Comparison of ENCODE assay signal across 8 cellular contexts in genomic region chr16:3023415-3023668, GRCh38. TPM values are rescaled to one million over a fixed set of nuclear protein-coding genes. Genes with fewer than 3 reads are reported as not detected.
A peak's percentile ranks its signal among the peaks of the same experiment; 100 is the strongest.
DNase-seq lines count a peak whose midpoint lies in the region; ATAC-seq and TF ChIP-seq lines count a peak whose summit lies in the region.

No MANE protein-coding gene starts in this region.

- H3K4me1 Mint-ChIP-seq in CD14-positive monocyte, result peaks cover 56% of the 10 kb centered on the region
- H3K4me1 Mint-ChIP-seq in activated B cell treated with CpG ODN at 0.5 μM for 24 hours, result peaks cover 47% of the 10 kb centered on the region

- H3K4me3 Mint-ChIP-seq in CD14-positive monocyte (peak overlapping the region; percentile 88 to 96), activated B cell treated with CpG ODN at 0.5 μM for 24 hours (peak overlapping the region; percentile 92)

- H3K27ac Mint-ChIP-seq in CD14-positive monocyte (peak overlapping the region; percentile 87 to 99 (median 94)), activated B cell treated with CpG ODN at 0.5 μM for 24 hours (peak overlapping the region; percentile 99)

- H3K27me3 Mint-ChIP-seq in CD14-positive monocyte (ENCODE audit: low read depth in 3 of 3) (peaks cover 15 to 20% (median 16%) of the 10 kb centered on the region in 3 donors), activated B cell treated with CpG ODN at 0.5 μM for 24 hours (no peaks in the 10 kb centered on the region)

- peaks cover 27% of the 10 kb centered on the region for H3K36me3 ChIP-seq in fibroblast of lung (ENCODE audit: control insufficient read depth, insufficient read depth, low read length)
- H3K36me3 ChIP-seq in osteoblast (ENCODE audit: insufficient read depth, low read length), result peaks cover 24% of the 10 kb centered on the region

- intact Hi-C loops in CD14-positive monocyte (cut with micrococcal nuclease) (loop anchor here (2.0 to 10.0 kb wide), 5 partner anchors 17 to 1249 kb away; partner anchors contain the start of genes ELOB (in 1 of the 2), PAQR4 (in 1 of the 2) and TFAP4 (in 1 of the 2)), activated B cell treated with CpG ODN at 0.5 μM for 24 hours (cut with micrococcal nuclease) (loop anchor here (5.0 kb wide), 3 partner anchors 74 to 116 kb away; partner anchors contain the start of gene ZSCAN10)

- no peak for TF ChIP-seq CTCF in CD14-positive monocyte (IDR thresholded peaks at IDR 0.05)
- TF ChIP-seq CTCF in activated B cell treated with CpG ODN at 0.5 μM for 24 hours (IDR thresholded peaks at IDR 0.05), result no peak
- no peak for TF ChIP-seq CTCF in fibroblast of lung (conservative IDR thresholded peaks at IDR 0.05 in 1 of 2, IDR thresholded peaks at IDR 0.05 in 1 of 2; ENCODE audit: low read depth in 1 of 2, low read length in 2 of 2)
- no peak for TF ChIP-seq CTCF in osteoblast (IDR thresholded peaks at IDR 0.05; ENCODE audit: extremely low read depth, low read depth, low read length)

- H4K20me1 ChIP-seq in fibroblast of lung (ENCODE audit: control insufficient read depth, extremely low read depth, insufficient read depth, low read length), result no peaks in the 10 kb centered on the region
- peaks cover 34% of the 10 kb centered on the region for H4K20me1 ChIP-seq in osteoblast (ENCODE audit: insufficient read depth, low read length)

- no peaks in the 10 kb centered on the region for H3K27me3 ChIP-seq in fibroblast of lung (ENCODE audit: control insufficient read depth, insufficient read depth, low read length)
- H3K27me3 ChIP-seq in osteoblast (ENCODE audit: insufficient read depth, low read length), result peaks cover under 1% of the 10 kb centered on the region

- POLR2A ChIA-PET in activated B cell treated with CpG ODN at 0.5 μM for 24 hours (lab: Charles Lee), result interaction anchor here (1.6 to 3.9 kb wide), 5 partner anchors 8 to 112 kb away, joined by 4 to 40 read pairs (median 8); partner anchors contain the start of genes ZNF213 and ZSCAN10

- DNase-seq in CD14-positive monocyte (ENCODE audit: low spot score), result no peak
- DNase-seq in HS-5 (ENCODE audit: low read depth), result peak; percentile 72
- DNase-seq in activated B cell treated with CpG ODN at 0.5 μM for 24 hours, result no peak
- DNase-seq in fibroblast of lung (ENCODE audit: low read depth in 2 of 2), result peak in 1 of 2 donors; percentile 56
- DNase-seq in osteoblast (ENCODE audit: insufficient read length, low spot score, missing footprints), result peak; percentile 94
- DNase-seq in Kasumi-1 (lab: John Stamatoyannopoulos, UW), result no peak

- H3K9ac ChIP-seq in fibroblast of lung (ENCODE audit: insufficient read depth, low read length), result peak overlapping the region; percentile 78

- CTCF ChIA-PET in activated B cell treated with CpG ODN at 0.5 μM for 24 hours (lab: Charles Lee), result interaction anchor here (0.6 to 1.8 kb wide), 4 partner anchors 8 to 21 kb away, joined by 3 to 8 read pairs (median 4); no protein-coding TSS in a partner anchor

- H3K79me2 ChIP-seq in fibroblast of lung (ENCODE audit: control insufficient read depth, insufficient read depth, low read length) (peaks cover 2% of the 10 kb centered on the region), osteoblast (ENCODE audit: insufficient read depth, low read length) (no peaks in the 10 kb centered on the region)

- H3K27ac ChIP-seq in fibroblast of lung (ENCODE audit: insufficient read depth, low read length) (peak overlapping the region; percentile 99), osteoblast (ENCODE audit: low read depth, low read length) (peak overlapping the region; percentile 98)

- ATAC-seq in activated B cell treated with CpG ODN at 0.5 μM for 24 hours (ENCODE audit: low read depth), result no peak
- ATAC-seq in GM19328 (IDR thresholded peaks at IDR 0.05; ENCODE audit: unreplicated experiment), result no peak
- ATAC-seq in HG03469 (IDR thresholded peaks at IDR 0.05; ENCODE audit: unreplicated experiment), result no peak

- H2AFZ ChIP-seq in fibroblast of lung (ENCODE audit: low read length), result no peak overlapping the region
- H2AFZ ChIP-seq in osteoblast (ENCODE audit: low read length), result no peak overlapping the region

- H3K4me3 ChIP-seq in fibroblast of lung (replicated peaks in 1 of 4; ENCODE audit: control extremely low read depth in 1 of 4, insufficient read depth in 1 of 4, low read depth in 3 of 4, low read length in 4 of 4), result peak overlapping the region; percentile 51 to 100 (median 82)
- H3K4me3 ChIP-seq in osteoblast (ENCODE audit: insufficient read depth, low read length), result peak overlapping the region; percentile 94

- peaks cover 7% of the 10 kb centered on the region for H3K4me1 ChIP-seq in fibroblast of lung (ENCODE audit: control insufficient read depth, extremely low read depth, insufficient read depth, low read length)
- H3K4me1 ChIP-seq in osteoblast (ENCODE audit: insufficient read depth, low read length), result peaks cover 20% of the 10 kb centered on the region

- H3K36me3 Mint-ChIP-seq in CD14-positive monocyte (peaks cover 18 to 24% of the 10 kb centered on the region in 2 donors), activated B cell treated with CpG ODN at 0.5 μM for 24 hours (ENCODE audit: low read depth) (peaks cover 21% of the 10 kb centered on the region)

- H3K4me2 ChIP-seq in fibroblast of lung (ENCODE audit: extremely low read depth, insufficient read depth, low read length) (peak overlapping the region; percentile 99), osteoblast (ENCODE audit: insufficient read depth, low read length) (peak overlapping the region; percentile 96)

- no peaks in the 10 kb centered on the region for H3K9me3 ChIP-seq in fibroblast of lung (ENCODE audit: control insufficient read depth, insufficient read depth, low read depth, low read length)
- no peaks in the 10 kb centered on the region for H3K9me3 ChIP-seq in osteoblast (ENCODE audit: low read depth, low read length)

- peaks cover 0 to 8% (median 0%) of the 10 kb centered on the region in 7 donors for H3K9me3 Mint-ChIP-seq in CD14-positive monocyte
- H3K9me3 Mint-ChIP-seq in activated B cell treated with CpG ODN at 0.5 μM for 24 hours, result no peaks in the 10 kb centered on the region

RNA-seq across cellular contexts. Expression of gene HCFC1R1, which starts 0.4 kb away (rescaled TPM):
- polyA plus RNA-seq in CD14-positive monocyte (10 to 100 TPM; 16.7 to 19.9 TPM), fibroblast of lung (44.9 and 58.0 TPM in 2 replicates)
- total RNA-seq in activated B cell treated with CpG ODN at 0.5 μM for 24 hours (17.7 and 20.4 TPM in 2 replicates), fibroblast of lung (36.0 and 75.5 TPM in 2 replicates), osteoblast (20.3 and 21.2 TPM in 2 replicates)
- polyA plus RNA-seq in fibroblast of lung (2012), result 219 and 305 TPM in 2 replicates
- 66.1 and 106 TPM in 2 replicates for polyA minus RNA-seq in fibroblast of lung (ENCODE audit: low replicate concordance)

RNA-seq across cellular contexts. Expression of gene THOC6, which starts 0.5 kb away (rescaled TPM):
- polyA plus RNA-seq in CD14-positive monocyte (10 to 100 TPM; 42.4 to 57.7 TPM), fibroblast of lung (17.6 and 19.7 TPM in 2 replicates)
- total RNA-seq in activated B cell treated with CpG ODN at 0.5 μM for 24 hours (45.8 and 47.1 TPM in 2 replicates), fibroblast of lung (25.4 and 26.6 TPM in 2 replicates), osteoblast (21.8 and 23.5 TPM in 2 replicates)
- 23.8 and 28.3 TPM in 2 replicates for polyA plus RNA-seq in fibroblast of lung (2012)
- 35.4 and 45.0 TPM in 2 replicates for polyA minus RNA-seq in fibroblast of lung (ENCODE audit: low replicate concordance)

RNA-seq across cellular contexts. Expression of gene TNFRSF12A, which starts 3.2 kb away (rescaled TPM):
- polyA plus RNA-seq in CD14-positive monocyte, result 1 to 10 TPM; 2.9 to 6.2 TPM
- total RNA-seq in activated B cell treated with CpG ODN at 0.5 μM for 24 hours, result 0.47 and 1.0 TPM in 2 replicates
- total RNA-seq in fibroblast of lung, result 159 and 196 TPM in 2 replicates
- 80.7 and 110 TPM in 2 replicates for polyA plus RNA-seq in fibroblast of lung
- 155 and 264 TPM in 2 replicates for polyA plus RNA-seq in fibroblast of lung (2012)
- polyA minus RNA-seq in fibroblast of lung (ENCODE audit: low replicate concordance), result 49.2 and 66.2 TPM in 2 replicates
- total RNA-seq in osteoblast, result 143 and 159 TPM in 2 replicates

RNA-seq across cellular contexts. Expression of gene CLDN6, which starts 5.4 kb away (rescaled TPM):
- polyA plus RNA-seq in CD14-positive monocyte, result not detected
- not detected in 2 replicates for total RNA-seq in activated B cell treated with CpG ODN at 0.5 μM for 24 hours
- 0.26 TPM in 1 of 2 replicates, not detected in the other for total RNA-seq in fibroblast of lung
- 0.03 TPM in 1 of 2 replicates, not detected in the other for polyA plus RNA-seq in fibroblast of lung
- polyA plus RNA-seq in fibroblast of lung (2012), result 0.10 TPM in 1 of 2 replicates, not detected in the other
- not detected in 2 replicates for polyA minus RNA-seq in fibroblast of lung (ENCODE audit: low replicate concordance)
- under 0.01 TPM in 1 of 2 replicates, not detected in the other for total RNA-seq in osteoblast

RNA-seq across cellular contexts. Expression of gene CLDN9, which starts 10.6 kb away (rescaled TPM):
- not detected for polyA plus RNA-seq in CD14-positive monocyte
- not detected in 2 replicates for total RNA-seq in activated B cell treated with CpG ODN at 0.5 μM for 24 hours
- total RNA-seq in fibroblast of lung, result not detected in 2 replicates
- polyA plus RNA-seq in fibroblast of lung, result not detected in 2 replicates
- not detected in 2 replicates for polyA plus RNA-seq in fibroblast of lung (2012)
- polyA minus RNA-seq in fibroblast of lung (ENCODE audit: low replicate concordance), result 0.19 TPM in 1 of 2 replicates, not detected in the other
- not detected in 2 replicates for total RNA-seq in osteoblast

Comparison
In these comparisons a context has a peak if more than half of its experiments do, and no peak if none do; other contexts are left out.
1. DNase-seq: peak in HS-5 (single experiment) and osteoblast (single experiment); none in CD14-positive monocyte (single experiment), activated B cell treated with CpG ODN at 0.5 μM for 24 hours (single experiment) and Kasumi-1 (0 of 2).
2. RNA of gene TNFRSF12A, which starts 3.2 kb away (total RNA-seq): 159 to 196 TPM in fibroblast of lung and 143 to 159 TPM in osteoblast; 0.47 to 1.0 TPM in activated B cell treated with CpG ODN at 0.5 μM for 24 hours; every median in the first group is over 10 times any median in the second.